Comparison of ENCODE assay signal across 9 cellular contexts in genomic region chr11:96187779-96188624, GRCh38.
A peak's percentile ranks its signal among the peaks of the same experiment; 100 is the strongest.
DNase-seq lines count a peak whose midpoint lies in the region; ATAC-seq, FAIRE-seq and TF ChIP-seq lines count a peak whose summit lies in the region.
"Had no signal": no experiment of that assay in that cellular context is flagged by ENCODE, and none has a peak within 500 bp of the region (broad histone marks: within the 10 kb centered on the region; RNA-seq: fewer than 3 reads in every experiment).

No MANE protein-coding gene starts in this region.

- H3K27ac ChIP-seq in RWPE2 (ENCODE audit: poor library complexity, severe bottlenecking) (peak overlapping the region; percentile 81), skeletal muscle tissue (ENCODE audit: low read depth, low read length) (peak overlapping the region; percentile 54)
- H3K27ac ChIP-seq: HL-60 had no signal

- no peak for TF ChIP-seq CTCF in RWPE2 (IDR thresholded peaks at IDR 0.05; ENCODE audit: poor library complexity, severe bottlenecking)
- no peak for TF ChIP-seq CTCF in fibroblast of mammary gland (conservative IDR thresholded peaks at IDR 0.05; ENCODE audit: control insufficient read depth, insufficient read depth, low read depth, low read length)
- TF ChIP-seq CTCF in GM13977 (IDR thresholded peaks at IDR 0.05; ENCODE audit: extremely low read depth, insufficient read depth, missing control alignments), result no peak

- in situ Hi-C loops in GM13977 (cut with MboI; ENCODE audit: low pct_unique_long_range_greater_than_20kb, low sequenced_read_pairs, unreplicated experiment), result loop anchor here (25.0 kb wide), 1 partner anchor 101 kb away; no protein-coding TSS in a partner anchor

- TF ChIP-seq POLR2A in GM12892 (IDR thresholded peaks at IDR 0.05; ENCODE audit: low read depth, low read length), result no peak

- no peaks in the 10 kb centered on the region for H3K36me3 ChIP-seq in RWPE2 (ENCODE audit: low read depth)
- no peaks in the 10 kb centered on the region for H3K36me3 ChIP-seq in skeletal muscle tissue (ENCODE audit: control insufficient read depth in 3 of 3, insufficient read depth in 3 of 3, low read length in 3 of 3)

- H3K27me3 ChIP-seq in RWPE2 (ENCODE audit: insufficient read depth, poor library complexity, severe bottlenecking) (no peaks in the 10 kb centered on the region), skeletal muscle tissue (ENCODE audit: control insufficient read depth in 3 of 3, insufficient read depth in 3 of 3, low read length in 3 of 3) (no peaks in the 10 kb centered on the region)

- DNase-seq in GM12892 (ENCODE audit: insufficient read length) (no peak), RWPE2 (ENCODE audit: low spot score) (peak; percentile 61), fibroblast of mammary gland (ENCODE audit: low read depth) (peak; percentile 91), NCI-H2171 treated with DMSO at 0.1 percent for 48 hours (lab: John Stamatoyannopoulos, UW) (no peak), GM13977 (ENCODE audit: low spot score) (no peak)
- no peak for DNase-seq in stimulated activated CD4-positive, alpha-beta T cell treated with anti-CD3 and anti-CD28 coated beads, Interleukin-4, amount 100 ng/mL, for 1 hour

- ATAC-seq in RWPE2 (ENCODE audit: low read depth) (peak; percentile 98), GM21528 (IDR thresholded peaks at IDR 0.05; ENCODE audit: low FRiP score, unreplicated experiment) (no peak)

- peaks cover 28% of the 10 kb centered on the region for H3K4me1 ChIP-seq in RWPE2 (ENCODE audit: insufficient read depth, poor library complexity, severe bottlenecking)
- H3K4me1 ChIP-seq in skeletal muscle tissue (ENCODE audit: control insufficient read depth in 3 of 3, insufficient read depth in 3 of 3, low read length in 3 of 3), result peaks cover 0 to 4% (median 0%) of the 10 kb centered on the region in 3 donors

- FAIRE-seq in GM12892 (lab: Jason Lieb, UNC), result peak; percentile 70

- H3K9ac ChIP-seq in skeletal muscle tissue (ENCODE audit: low read depth in 1 of 3, low read length in 3 of 3), result no peak overlapping the region

- no peaks in the 10 kb centered on the region for H3K9me3 ChIP-seq in RWPE2 (ENCODE audit: severe bottlenecking)
- no peaks in the 10 kb centered on the region for H3K9me3 ChIP-seq in skeletal muscle tissue (ENCODE audit: control insufficient read depth in 3 of 3, low read length in 3 of 3)

- H3K4me3 ChIP-seq in RWPE2 (ENCODE audit: severe bottlenecking) (no peak overlapping the region), fibroblast of mammary gland (ENCODE audit: control insufficient read depth, low read depth, low read length) (no peak overlapping the region), skeletal muscle tissue (ENCODE audit: low read length in 3 of 3) (no peak overlapping the region)

Comparison
In these comparisons a context has a peak if more than half of its experiments do, and no peak if none do; other contexts are left out.
1. DNase-seq: peak in RWPE2 (single experiment) and fibroblast of mammary gland (single experiment); none in GM12892 (single experiment), NCI-H2171 treated with DMSO at 0.1 percent for 48 hours (single experiment), GM13977 (single experiment) and stimulated activated CD4-positive, alpha-beta T cell treated with anti-CD3 and anti-CD28 coated beads, Interleukin-4, amount 100 ng/mL, for 1 hour (single experiment).